Comparison of ENCODE assay signal across 13 cellular contexts in genomic region chr3:11499144-11499543, GRCh38.
A peak's percentile ranks its signal among the peaks of the same experiment; 100 is the strongest.
DNase-seq lines count a peak whose midpoint lies in the region; ATAC-seq and TF ChIP-seq lines count a peak whose summit lies in the region.
"Had no signal": no experiment of that assay in that cellular context is flagged by ENCODE, and none has a peak within 500 bp of the region (broad histone marks: within the 10 kb centered on the region; RNA-seq: fewer than 3 reads in every experiment).

No MANE protein-coding gene starts in this region.

- CTCF ChIA-PET in activated CD4-positive, alpha-beta memory T cell treated with anti-CD3 and anti-CD28 coated beads, Interleukin-2, amount 10 ng/mL, durations not matched to agents 7 days and 5 days (lab: Charles Lee) = no interaction called here

- no peaks in the 10 kb centered on the region for H3K9me3 ChIP-seq in neutrophil
- H3K9me3 ChIP-seq: heart left ventricle, vagina had no signal

- H3K36me3 ChIP-seq in neutrophil = no peaks in the 10 kb centered on the region
- H3K36me3 ChIP-seq: heart left ventricle, vagina had no signal

- TF ChIP-seq RAD21 in Ishikawa (IDR thresholded peaks at IDR 0.05; ENCODE audit: low read depth) = no peak

- H3K4me1 ChIP-seq in neutrophil (ENCODE audit: control insufficient read depth in 1 of 2, insufficient read depth in 1 of 2, low read depth in 1 of 2, low read length in 1 of 2) = peaks cover 24% of the 10 kb centered on the region in 2 experiments

- H3K27me3 ChIP-seq in neutrophil = no peaks in the 10 kb centered on the region
- H3K27me3 ChIP-seq: heart left ventricle, vagina had no signal

- no peaks in the 10 kb centered on the region for H3K9me3 Mint-ChIP-seq in activated CD4-positive, alpha-beta memory T cell treated with anti-CD3 and anti-CD28 coated beads, Interleukin-2, amount 10 ng/mL, durations not matched to agents 7 days and 5 days

- H3K4me3 Mint-ChIP-seq in activated CD4-positive, alpha-beta memory T cell treated with anti-CD3 and anti-CD28 coated beads, Interleukin-2, amount 10 ng/mL, durations not matched to agents 7 days and 5 days = no peak overlapping the region
- H3K4me3 Mint-ChIP-seq: naive thymus-derived CD4-positive, alpha-beta T cell had no signal

- DNase-seq in ACHN (peak; percentile 91), dedifferentiated amniotic fluid mesenchymal stem cell (ENCODE audit: extremely low spot score) (peak; percentile 79), D341Med (ENCODE audit: low spot score) (no peak), SIG-M5 treated with dmso at 0.1 percent for 504 hours (lab: John Stamatoyannopoulos, UW; ENCODE audit: unreplicated experiment) (no peak)
- no peak for DNase-seq in activated CD4-positive, alpha-beta memory T cell treated with anti-CD3 and anti-CD28 coated beads, Interleukin-2, amount 10 ng/mL, durations not matched to agents 7 days and 5 days
- DNase-seq: activated CD4-positive, alpha-beta T cell treated with anti-CD3 and anti-CD28 coated beads for 48 hours; naive thymus-derived CD4-positive, alpha-beta T cell; stimulated activated CD4-positive, alpha-beta T cell treated with anti-CD3 and anti-CD28 coated beads, Interleukin-4, amount 100 ng/mL, for 4 hours had no signal

- in situ Hi-C loops in ACHN (cut with HindIII; ENCODE audit: low pct_ligation_motif_present, low pct_unique_long_range_greater_than_20kb, low sequenced_read_pairs) = no loop called here

- H3K27me3 Mint-ChIP-seq in activated CD4-positive, alpha-beta memory T cell treated with anti-CD3 and anti-CD28 coated beads, Interleukin-2, amount 10 ng/mL, durations not matched to agents 7 days and 5 days = no peaks in the 10 kb centered on the region
- H3K27me3 Mint-ChIP-seq: naive thymus-derived CD4-positive, alpha-beta T cell had no signal

- H3K27ac Mint-ChIP-seq in activated CD4-positive, alpha-beta memory T cell treated with anti-CD3 and anti-CD28 coated beads, Interleukin-2, amount 10 ng/mL, durations not matched to agents 7 days and 5 days = no peak overlapping the region

- no peaks in the 10 kb centered on the region for H3K4me1 Mint-ChIP-seq in activated CD4-positive, alpha-beta memory T cell treated with anti-CD3 and anti-CD28 coated beads, Interleukin-2, amount 10 ng/mL, durations not matched to agents 7 days and 5 days

- POLR2A ChIA-PET in activated CD4-positive, alpha-beta memory T cell treated with anti-CD3 and anti-CD28 coated beads, Interleukin-2, amount 10 ng/mL, durations not matched to agents 7 days and 5 days (lab: Charles Lee) = no interaction called here

- H3K4me3 ChIP-seq in neutrophil (ENCODE audit: low read depth in 1 of 2, low read length in 1 of 2) = no peak overlapping the region
- H3K4me3 ChIP-seq: heart left ventricle, vagina had no signal

- H3K27ac ChIP-seq in neutrophil = peak overlapping the region; percentile 46
- H3K27ac ChIP-seq: vagina had no signal

- no peak for ATAC-seq in HG02938 (IDR thresholded peaks at IDR 0.05; ENCODE audit: unreplicated experiment)
- ATAC-seq: naive thymus-derived CD4-positive, alpha-beta T cell had no signal

- no peaks in the 10 kb centered on the region for H3K36me3 Mint-ChIP-seq in activated CD4-positive, alpha-beta memory T cell treated with anti-CD3 and anti-CD28 coated beads, Interleukin-2, amount 10 ng/mL, durations not matched to agents 7 days and 5 days (ENCODE audit: low read depth)

- TF ChIP-seq EP300 in Ishikawa (IDR thresholded peaks at IDR 0.05; ENCODE audit: borderline replicate concordance) = peak; percentile 55; the same call in 1 of the 2 replicates

- no peak for TF ChIP-seq CTCF in neutrophil (IDR thresholded peaks at IDR 0.05)

TF ChIP-seq in Ishikawa, 13 proteins besides CTCF, POLR2A, EP300 and RAD21:
- peak; percentile 72; the same call in 1 of the 2 replicates for TF ChIP-seq NFIC (IDR thresholded peaks at IDR 0.05)
- TF ChIP-seq CEBPB (IDR thresholded peaks at IDR 0.05) = peak; percentile 26
- TF ChIP-seq USF1 (IDR thresholded peaks at IDR 0.05) = no peak
- TF ChIP-seq TEAD4 (IDR thresholded peaks at IDR 0.05) = peak; percentile 79
- TF ChIP-seq TCF12 (IDR thresholded peaks at IDR 0.05; ENCODE audit: low read depth) = 0 out of 2 replicates have a peak, but pooled peaks have one; percentile 41

Comparison
In these comparisons a context has a peak if more than half of its experiments do, and no peak if none do; other contexts are left out.
1. DNase-seq: peak in ACHN (single experiment) and dedifferentiated amniotic fluid mesenchymal stem cell (single experiment); none in D341Med (single experiment), SIG-M5 treated with dmso at 0.1 percent for 504 hours (single experiment) and activated CD4-positive, alpha-beta memory T cell treated with anti-CD3 and anti-CD28 coated beads, Interleukin-2, amount 10 ng/mL, durations not matched to agents 7 days and 5 days (single experiment).